Comparison of ENCODE assay signal across 8 cellular contexts in the genomic region with DNA sequence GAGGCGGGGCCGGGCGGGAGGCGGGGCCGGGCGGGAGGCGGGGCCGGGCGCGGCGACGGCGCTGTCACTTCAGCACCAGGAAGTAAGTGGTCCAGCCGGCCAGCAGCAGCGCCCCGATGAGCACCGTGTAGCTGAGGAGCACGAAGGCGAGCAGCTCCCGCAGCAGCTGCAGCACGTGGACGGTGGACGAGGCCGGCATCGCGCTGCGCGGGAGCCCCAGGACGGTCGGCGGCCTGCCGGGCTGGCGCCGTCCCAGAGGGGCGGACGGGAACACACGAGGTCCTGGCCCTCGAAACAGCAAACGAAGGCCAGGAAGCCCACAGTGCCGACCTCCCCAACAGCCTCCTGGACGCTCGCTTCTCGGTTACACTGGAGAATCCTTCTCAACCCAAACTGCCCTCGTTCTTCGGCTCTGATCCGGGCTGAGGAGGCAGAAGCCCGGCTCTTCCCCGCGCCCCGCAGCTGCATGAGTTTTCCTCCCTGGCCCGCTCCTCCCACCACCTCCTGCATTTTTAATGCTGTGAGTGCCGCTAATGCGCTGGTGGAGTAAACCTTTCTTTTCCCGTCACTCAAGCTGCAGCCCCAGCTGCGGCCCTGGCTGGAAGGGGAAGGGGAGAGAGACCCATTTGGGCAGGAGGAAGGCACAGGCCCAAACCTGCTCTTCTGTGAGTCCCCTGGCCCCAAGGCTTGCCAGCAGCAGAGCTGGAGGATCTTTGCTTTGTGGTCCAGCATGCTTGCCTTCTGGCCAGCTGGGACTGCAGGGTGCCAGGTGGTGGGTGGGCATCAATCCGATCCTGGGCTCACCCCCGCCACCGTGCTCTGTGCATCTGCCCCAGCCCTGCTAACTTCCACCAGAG. TPM values are rescaled to one million over a fixed set of nuclear protein-coding genes. Genes with fewer than 3 reads are reported as not detected.
DNase-seq lines count a peak whose midpoint lies in the region; ATAC-seq, FAIRE-seq and TF ChIP-seq lines count a peak whose summit lies in the region.

No MANE protein-coding gene starts in this region.

- peak overlapping the region; percentile 62 for H3K4me2 ChIP-seq in HCT116 (ENCODE audit: low read length)

- RAD21 ChIA-PET in HCT116 (lab: Charles Lee; ENCODE audit: low non-redundant PET in 1 of 2, low total read pairs in 2 of 2, uncharacterized antibody in 2 of 2, unreplicated experiment in 2 of 2) = interaction anchor here in 1 of 2 experiments (0.6 kb wide), 2 partner anchors 14 to 740 kb away, joined by 3 read pairs; a partner anchor contains a TSS

- H2AFZ ChIP-seq in HCT116 (ENCODE audit: low read depth, low read length, poor library complexity, severe bottlenecking) = no peak overlapping the region

- no peak for TF ChIP-seq POLR2A in HCT116 (IDR thresholded peaks at IDR 0.05; ENCODE audit: borderline replicate concordance, extremely low read depth, insufficient read depth, insufficient read length)
- TF ChIP-seq POLR2A in GM12891 (IDR thresholded peaks at IDR 0.05; ENCODE audit: low read depth, low read length) = no peak

- H4K20me1 ChIP-seq in HCT116 (ENCODE audit: insufficient read depth) = no peaks in the 10 kb centered on the region

- H3K4me1 ChIP-seq in BE2C (peaks cover 10% of the 10 kb centered on the region), HCT116 (ENCODE audit: control insufficient read depth in 1 of 2, insufficient read depth in 2 of 2, low read length in 2 of 2) (peaks cover 7 to 21% of the 10 kb centered on the region in 2 experiments), mucosa of rectum (ENCODE audit: control insufficient read depth in 2 of 2, insufficient read depth in 2 of 2, low read length in 2 of 2) (peaks cover 15 to 17% of the 10 kb centered on the region in 2 donors)

- CTCF ChIA-PET in HCT116 (lab: Charles Lee) = no interaction called here

- ATAC-seq in HCT116 (no peak), GM18907 (IDR thresholded peaks at IDR 0.05; ENCODE audit: unreplicated experiment) (no peak)

- DNase-seq in BE2C (peak; percentile 36), HCT116 (ENCODE audit: low read depth, low spot score) (no peak), astrocyte of the spinal cord (ENCODE audit: low read depth, low spot score) (no peak), GM12891 (ENCODE audit: insufficient read length, low spot score) (no peak), amniotic stem cell (lab: John Stamatoyannopoulos, UW) (no peak)
- no peak for DNase-seq in activated CD8-positive, alpha-beta memory T cell treated with anti-CD3 and anti-CD28 coated beads, Interleukin-2, amount 50 U/mL, for 48 hours

- peaks cover 40% of the 10 kb centered on the region for H3K79me2 ChIP-seq in HCT116 (ENCODE audit: insufficient read depth, low read length)

- H3K4me3 ChIP-seq in BE2C (ENCODE audit: low read depth, low read length) (peak overlapping the region; percentile 94), HCT116 (replicated peaks in 1 of 2; ENCODE audit: low read depth in 1 of 2, low read length in 2 of 2) (peak overlapping the region; percentile 4 to 34; a peak in 2 of 4 replicates), astrocyte of the spinal cord (ENCODE audit: low read depth, low read length) (peak overlapping the region; percentile 21), mucosa of rectum (ENCODE audit: low read length in 2 of 2) (peak overlapping the region; percentile 64 to 68)

- intact Hi-C loops in HCT116 (cut with micrococcal nuclease) = loop anchor here (1.0 kb wide), 2 partner anchors 40 to 301 kb away; a partner anchor contains a TSS

- no peak for TF ChIP-seq CTCF in BE2C (IDR thresholded peaks at IDR 0.05; ENCODE audit: low read depth, low read length)
- TF ChIP-seq CTCF in HCT116 (IDR thresholded peaks at IDR 0.05 in 2 of 3, conservative IDR thresholded peaks at IDR 0.05 in 1 of 3; ENCODE audit: borderline replicate concordance in 1 of 3, insufficient read depth in 1 of 3, low read depth in 2 of 3, low read length in 2 of 3) = no peak
- TF ChIP-seq CTCF in astrocyte of the spinal cord (IDR thresholded peaks at IDR 0.05; ENCODE audit: low read depth, low read length) = no peak

- TF ChIP-seq RAD21 in HCT116 (IDR thresholded peaks at IDR 0.05; ENCODE audit: low read depth) = no peak

- no peak for FAIRE-seq in GM12891 (lab: Jason Lieb, UNC)

- in situ Hi-C loops in astrocyte of the spinal cord (cut with HindIII; ENCODE audit: low sequenced_read_pairs) = no loop called here

- H3K27me3 ChIP-seq in BE2C (no peaks in the 10 kb centered on the region), HCT116 (ENCODE audit: insufficient read depth, low read length) (no peaks in the 10 kb centered on the region), mucosa of rectum (ENCODE audit: control insufficient read depth in 2 of 2, insufficient read depth in 2 of 2, low read length in 2 of 2) (no peaks in the 10 kb centered on the region)

- POLR2A ChIA-PET in HCT116 (lab: Charles Lee) = interaction anchor here (0.6 to 1.5 kb wide), 5 partner anchors 12 to 115 kb away, joined by 3 to 5 read pairs (median 3); a partner anchor contains a TSS

- H3K9ac ChIP-seq in HCT116 (ENCODE audit: low read length) (no peak overlapping the region), mucosa of rectum (ENCODE audit: low read depth in 1 of 2, low read length in 2 of 2) (peak overlapping the region in 1 of 2 donors; percentile 50)

- no peaks in the 10 kb centered on the region for H3K9me2 ChIP-seq in HCT116 (ENCODE audit: insufficient read depth)

- no peak overlapping the region; the same call in 1 of the 2 replicates for H3K27ac ChIP-seq in HCT116 (ENCODE audit: low read depth, low read length)
- peak overlapping the region; percentile 41 to 47 for H3K27ac ChIP-seq in mucosa of rectum (ENCODE audit: low read depth in 2 of 2, low read length in 2 of 2)

- H3K36me3 ChIP-seq in BE2C = peaks cover 37% of the 10 kb centered on the region
- peaks cover 7 to 16% of the 10 kb centered on the region in 2 experiments for H3K36me3 ChIP-seq in HCT116 (ENCODE audit: control insufficient read depth in 1 of 2, insufficient read depth in 2 of 2, low read length in 2 of 2)
- H3K36me3 ChIP-seq in mucosa of rectum (ENCODE audit: control insufficient read depth in 2 of 2, insufficient read depth in 2 of 2, low read length in 2 of 2) = peaks cover 13 to 35% of the 10 kb centered on the region in 2 donors

- H3K9me3 ChIP-seq in BE2C (no peaks in the 10 kb centered on the region), HCT116 (ENCODE audit: control insufficient read depth in 1 of 2, insufficient read depth in 1 of 2, low read depth in 1 of 2, low read length in 2 of 2) (no peaks in the 10 kb centered on the region), mucosa of rectum (ENCODE audit: control insufficient read depth in 2 of 2, low read length in 2 of 2) (no peaks in the 10 kb centered on the region)

- BruUV-seq in HCT116 (replicated peaks; lab: Mats Ljungman, UMichigan) = no TSS peak

TF ChIP-seq in HCT116, 20 proteins besides CTCF, POLR2A, EP300 and RAD21 (continues in another document):
- no peak for TF ChIP-seq ZNF274 (IDR thresholded peaks at IDR 0.05; ENCODE audit: low read depth, low read length)
- TF ChIP-seq SIN3A (IDR thresholded peaks at IDR 0.05; ENCODE audit: low read depth) = no peak
- no peak for TF ChIP-seq CEBPB (IDR thresholded peaks at IDR 0.05; ENCODE audit: low read depth)
- TF ChIP-seq TCF7L2 (IDR thresholded peaks at IDR 0.05; ENCODE audit: borderline replicate concordance, extremely low read depth, insufficient read depth, insufficient read length) = no peak
- no peak for TF ChIP-seq SRF (IDR thresholded peaks at IDR 0.05; ENCODE audit: low read depth)
- TF ChIP-seq, protein P1, sequence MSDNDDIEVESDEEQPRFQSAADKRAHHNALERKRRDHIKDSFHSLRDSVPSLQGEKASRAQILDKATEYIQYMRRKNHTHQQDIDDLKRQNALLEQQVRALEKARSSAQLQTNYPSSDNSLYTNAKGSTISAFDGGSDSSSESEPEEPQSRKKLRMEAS (IDR thresholded peaks at IDR 0.05) = peak; percentile 83
- no peak for TF ChIP-seq YY1 (IDR thresholded peaks at IDR 0.05; ENCODE audit: extremely low read depth, insufficient replicate concordance, low read depth, low read length)
- TF ChIP-seq EZH2phosphoT487 (IDR thresholded peaks at IDR 0.05; ENCODE audit: borderline replicate concordance) = no peak

TF ChIP-seq in GM12891, 5 proteins besides CTCF, POLR2A, EP300 and RAD21:
- TF ChIP-seq TAF1 (IDR thresholded peaks at IDR 0.05; ENCODE audit: low read depth, low read length) (no peak), PAX5 (IDR thresholded peaks at IDR 0.05; ENCODE audit: insufficient read depth, low read length, severe bottlenecking) (no peak), POU2F2 (IDR thresholded peaks at IDR 0.05; ENCODE audit: low read depth, low read length) (no peak), SPI1 (IDR thresholded peaks at IDR 0.05; ENCODE audit: low read depth, low read length) (no peak), POLR2AphosphoS5 (IDR thresholded peaks at IDR 0.05; ENCODE audit: low read depth, low read length) (no peak)

RNA-seq across cellular contexts. Expression of a gene that starts 0.7 kb away (rescaled TPM):
- polyA plus RNA-seq in BE2C (2012; ENCODE audit: insufficient read depth, insufficient read length, low read depth) = 182 TPM
- total RNA-seq in HCT116 (2021; ENCODE audit: unreplicated experiment) = 60.1 TPM
- polyA plus RNA-seq in HCT116 (2012) = 47.7 and 58.1 TPM in 2 replicates
- 37.8 TPM for polyA plus RNA-seq in GM12891 (2012; ENCODE audit: low read depth, missing spikeins)

RNA-seq across cellular contexts. Expression of a gene that starts 23.1 kb away (rescaled TPM):
- polyA plus RNA-seq in BE2C (2012; ENCODE audit: insufficient read depth, insufficient read length, low read depth) = 54.6 TPM
- total RNA-seq in HCT116 (2021; ENCODE audit: unreplicated experiment) = 7.1 TPM
- polyA plus RNA-seq in HCT116 (2012) = 10.1 and 12.1 TPM in 2 replicates
- 0.47 TPM for polyA plus RNA-seq in GM12891 (2012; ENCODE audit: low read depth, missing spikeins)

RNA-seq across cellular contexts. Expression of a gene that starts 39.7 kb away (rescaled TPM):
- 34.8 TPM for polyA plus RNA-seq in BE2C (2012; ENCODE audit: insufficient read depth, insufficient read length, low read depth)
- total RNA-seq in HCT116 (2021; ENCODE audit: unreplicated experiment) = 19.4 TPM
- 6.1 and 8.7 TPM in 2 replicates for polyA plus RNA-seq in HCT116 (2012)
- polyA plus RNA-seq in GM12891 (2012; ENCODE audit: low read depth, missing spikeins) = 15.1 TPM

RNA-seq across cellular contexts. Expression of a gene that starts 43.7 kb away (rescaled TPM):
- 4.2 TPM for polyA plus RNA-seq in BE2C (2012; ENCODE audit: insufficient read depth, insufficient read length, low read depth)
- not detected for total RNA-seq in HCT116 (2021; ENCODE audit: unreplicated experiment)
- polyA plus RNA-seq in HCT116 (2012) = not detected in 2 replicates
- polyA plus RNA-seq in GM12891 (2012; ENCODE audit: low read depth, missing spikeins) = not detected

RNA-seq across cellular contexts. Expression of a gene that starts 52.6 kb away (rescaled TPM):
- not detected for polyA plus RNA-seq in BE2C (2012; ENCODE audit: insufficient read depth, insufficient read length, low read depth)
- not detected for total RNA-seq in HCT116 (2021; ENCODE audit: unreplicated experiment)
- not detected in 2 replicates for polyA plus RNA-seq in HCT116 (2012)
- polyA plus RNA-seq in GM12891 (2012; ENCODE audit: low read depth, missing spikeins) = not detected

Comparison
In these comparisons a context has a peak if more than half of its experiments do, and no peak if none do; other contexts are left out.
1. H3K4me3 ChIP-seq: peak in every context shown above with its lines; median percentile 94 in BE2C; 66 in mucosa of rectum; 21 in astrocyte of the spinal cord; 19 in HCT116.